ENCODE assay signal across 8 cellular contexts in genomic region chr4:54961357-54961975, GRCh38.
A peak's percentile ranks its signal among the peaks of the same experiment; 100 is the strongest.
DNase-seq lines count a peak whose midpoint lies in the region; ATAC-seq and TF ChIP-seq lines count a peak whose summit lies in the region.

No MANE protein-coding gene starts in this region.

- intact Hi-C loops in esophagus squamous epithelium (cut with DNase I), result no loop called here
- intact Hi-C loops in prostate gland (cut with DNase I), result loop anchor here (5.0 to 10.0 kb wide), 3 partner anchors 177 to 639 kb away; no protein-coding TSS in a partner anchor

- TF ChIP-seq POLR2A in esophagus squamous epithelium (IDR thresholded peaks at IDR 0.05) (no peak), prostate gland (IDR thresholded peaks at IDR 0.05) (no peak)

- no peak overlapping the region for H3K4me3 ChIP-seq in RWPE2 (ENCODE audit: severe bottlenecking)
- H3K4me3 ChIP-seq in esophagus squamous epithelium, result no peak overlapping the region
- no peak overlapping the region for H3K4me3 ChIP-seq in prostate gland
- H3K4me3 ChIP-seq in effector memory CD4-positive, alpha-beta T cell (ENCODE audit: insufficient read depth, low read depth, low read length, poor library complexity, severe bottlenecking), result no peak overlapping the region

- WGBS in esophagus squamous epithelium, 2 donors, result 0 to 17% methylated on average over 1 of the region's 1 CpG
- WGBS in prostate gland, result 0% methylated on average over 1 of the region's 1 CpG

- H3K27me3 ChIP-seq in RWPE2 (ENCODE audit: insufficient read depth, poor library complexity, severe bottlenecking), result no peaks in the 10 kb centered on the region
- no peaks in the 10 kb centered on the region for H3K27me3 ChIP-seq in esophagus squamous epithelium
- no peaks in the 10 kb centered on the region for H3K27me3 ChIP-seq in prostate gland (replicated peaks; ENCODE audit: insufficient read depth)
- H3K27me3 ChIP-seq in effector memory CD4-positive, alpha-beta T cell (replicated peaks; ENCODE audit: control insufficient read depth, insufficient read depth, low read length, poor library complexity, severe bottlenecking), result no peaks in the 10 kb centered on the region

- H3K4me1 ChIP-seq in RWPE2 (ENCODE audit: insufficient read depth, poor library complexity, severe bottlenecking) (no peaks in the 10 kb centered on the region), esophagus squamous epithelium (no peaks in the 10 kb centered on the region), prostate gland (replicated peaks) (no peaks in the 10 kb centered on the region)
- no peaks in the 10 kb centered on the region for H3K4me1 ChIP-seq in effector memory CD4-positive, alpha-beta T cell (ENCODE audit: control insufficient read depth, insufficient read depth, low read length, poor library complexity, severe bottlenecking)

- DNase-seq in NCI-H1694 treated with DMSO at 0.1 percent for 48 hours (lab: John Stamatoyannopoulos, UW), result peak; percentile 16
- DNase-seq in NCI-H1694 (lab: John Stamatoyannopoulos, UW), result no peak
- peak; percentile 28 for DNase-seq in HS-5 (ENCODE audit: low read depth)
- DNase-seq in RWPE2 (ENCODE audit: low spot score), result no peak
- no peak for DNase-seq in esophagus squamous epithelium (lab: John Stamatoyannopoulos, UW)
- DNase-seq in prostate gland (ENCODE audit: low spot score), result no peak
- DNase-seq in effector memory CD4-positive, alpha-beta T cell, result no peak
- DNase-seq in activated T-cell treated with anti-CD3 and anti-CD28 coated beads for 4 hours, result no peak

- no peak overlapping the region for H3K27ac ChIP-seq in RWPE2 (ENCODE audit: poor library complexity, severe bottlenecking)
- H3K27ac ChIP-seq in esophagus squamous epithelium, result no peak overlapping the region
- no peak overlapping the region for H3K27ac ChIP-seq in prostate gland
- no peak overlapping the region for H3K27ac ChIP-seq in effector memory CD4-positive, alpha-beta T cell (ENCODE audit: insufficient read depth, low read length, poor library complexity, severe bottlenecking)

- H3K36me3 ChIP-seq in RWPE2 (ENCODE audit: low read depth) (no peaks in the 10 kb centered on the region), esophagus squamous epithelium (no peaks in the 10 kb centered on the region), prostate gland (no peaks in the 10 kb centered on the region)
- H3K36me3 ChIP-seq in effector memory CD4-positive, alpha-beta T cell (ENCODE audit: control insufficient read depth, insufficient read depth, low read length), result no peaks in the 10 kb centered on the region

- TF ChIP-seq CTCF in RWPE2 (IDR thresholded peaks at IDR 0.05; ENCODE audit: poor library complexity, severe bottlenecking), result peak; percentile 81
- peak; percentile 36 to 71 (median 56) for TF ChIP-seq CTCF in esophagus squamous epithelium (IDR thresholded peaks at IDR 0.05)
- peak in 3 of 4 experiments; percentile 18 to 49 (median 42) for TF ChIP-seq CTCF in prostate gland (IDR thresholded peaks at IDR 0.05)

- H3K9me3 ChIP-seq in RWPE2 (ENCODE audit: severe bottlenecking), result no peaks in the 10 kb centered on the region
- no peaks in the 10 kb centered on the region for H3K9me3 ChIP-seq in esophagus squamous epithelium
- H3K9me3 ChIP-seq in prostate gland, result no peaks in the 10 kb centered on the region
- H3K9me3 ChIP-seq in effector memory CD4-positive, alpha-beta T cell (ENCODE audit: control insufficient read depth, low read length), result no peaks in the 10 kb centered on the region

- peak; percentile 63; the same call in 2 of the 3 replicates for ATAC-seq in RWPE2 (ENCODE audit: low read depth)

Comparison
In these comparisons a context has a peak if more than half of its experiments do, and no peak if none do; other contexts are left out.
1. DNase-seq: peak in NCI-H1694 treated with DMSO at 0.1 percent for 48 hours (single experiment) and HS-5 (single experiment); none in NCI-H1694 (single experiment), RWPE2 (single experiment), esophagus squamous epithelium (single experiment), prostate gland (single experiment), effector memory CD4-positive, alpha-beta T cell (0 of 3) and activated T-cell treated with anti-CD3 and anti-CD28 coated beads for 4 hours (single experiment).
2. Peak in every context shown above with its lines, with median percentiles within 50 percentile points of each other: CTCF ChIP-seq.